In the genomic region with DNA sequence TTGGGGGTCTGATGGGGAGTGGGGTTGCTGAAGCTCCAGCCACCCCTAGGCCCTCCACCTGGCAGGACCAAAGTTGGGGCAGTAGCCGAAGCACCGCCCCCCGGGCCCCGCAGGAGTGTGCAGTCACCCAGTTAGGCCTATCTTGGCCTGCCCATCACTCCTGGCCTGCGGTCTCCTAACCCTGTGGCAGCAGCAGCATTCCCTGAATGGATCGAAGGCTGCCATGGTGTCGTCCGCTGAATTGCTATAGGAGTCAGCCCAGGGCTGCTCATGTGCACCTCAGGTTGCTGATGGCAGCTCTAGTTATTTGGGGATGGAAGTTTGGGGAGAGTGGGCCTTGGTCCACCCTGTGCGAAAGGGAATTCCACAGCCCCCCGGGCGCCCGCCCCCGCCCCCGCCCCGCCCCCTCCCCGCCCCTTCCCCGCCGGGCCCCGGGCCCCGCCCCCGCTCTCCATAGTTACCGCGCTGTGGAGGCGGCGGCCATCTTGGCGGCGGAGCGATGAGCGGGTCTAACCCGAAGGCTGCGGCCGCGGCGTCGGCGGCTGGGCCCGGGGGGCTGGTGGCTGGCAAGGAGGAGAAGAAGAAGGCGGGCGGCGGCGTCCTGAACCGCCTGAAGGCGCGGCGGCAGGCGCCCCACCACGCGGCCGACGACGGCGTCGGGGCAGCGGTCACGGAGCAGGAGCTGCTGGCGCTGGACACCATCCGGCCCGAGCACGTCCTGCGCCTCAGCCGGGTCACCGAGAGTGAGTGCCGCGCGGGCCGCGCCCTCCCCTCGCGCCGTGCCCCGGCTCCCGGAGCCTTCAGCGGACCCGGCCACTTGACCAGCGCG, we compare ENCODE assay signal across 8 cellular contexts. TPM values are rescaled to one million over a fixed set of nuclear protein-coding genes. Genes with fewer than 3 reads are reported as not detected.
DNase-seq lines count a peak whose midpoint lies in the region; ATAC-seq and TF ChIP-seq lines count a peak whose summit lies in the region.

A gene (plus strand): TSS at position 483 of the 829 bp plus-strand sequence. CDS start 17 bp downstream, at position 500.

- intact Hi-C loops in mucosa of descending colon (cut with DNase I, micrococcal nuclease), result loop anchor here (10.0 kb wide), 2 partner anchors 65 to 125 kb away; a partner anchor contains a TSS

- H3K27me3 ChIP-seq in NT2/D1 (ENCODE audit: insufficient read depth, insufficient read length), result no peaks in the 10 kb centered on the region

- DNase-seq in 8988T, result peak; percentile 83
- no peak for DNase-seq in NT2/D1 (ENCODE audit: low read depth, low spot score)
- DNase-seq in activated T-cell treated with anti-CD3 and anti-CD28 coated beads for 1 hour (ENCODE audit: low read depth), result peak; percentile 74
- peak; percentile 52 for DNase-seq in epithelial cell of esophagus (ENCODE audit: low read depth)
- DNase-seq in mucosa of descending colon, result peak; percentile 81 to 82 (median 82)
- DNase-seq in stimulated activated CD8-positive, alpha-beta memory T cell treated with anti-CD3 and anti-CD28 coated beads, Interleukin-4, amount 100 ng/mL, for 1 hour (ENCODE audit: low read depth in 2 of 2, low spot score in 1 of 2), result peak; percentile 46 to 57

- TF ChIP-seq CTCF in epithelial cell of esophagus (IDR thresholded peaks at IDR 0.05; ENCODE audit: insufficient read depth, low read depth, low read length, missing control alignments), result no peak
- no peak for TF ChIP-seq CTCF in mucosa of descending colon (IDR thresholded peaks at IDR 0.05)

- H3K4me1 ChIP-seq in NT2/D1 (ENCODE audit: insufficient read depth, insufficient read length) (peaks cover 8% of the 10 kb centered on the region), mucosa of descending colon (ENCODE audit: low read depth) (peaks cover 21% of the 10 kb centered on the region)

- ATAC-seq in GM18517 (IDR thresholded peaks at IDR 0.05; ENCODE audit: unreplicated experiment), result peak; percentile 61
- ATAC-seq in HG03108 (IDR thresholded peaks at IDR 0.05; ENCODE audit: unreplicated experiment), result peak; percentile 52
- peak; percentile 91 for ATAC-seq in mucosa of descending colon

- H3K4me3 ChIP-seq in NT2/D1 (ENCODE audit: insufficient read length, low read depth), result peak within 1 kb of the TSS; percentile 90
- peak within 1 kb of the TSS; percentile 66 for H3K4me3 ChIP-seq in epithelial cell of esophagus (ENCODE audit: low read length)
- H3K4me3 ChIP-seq in mucosa of descending colon, result peak within 1 kb of the TSS; percentile 74

- peak within 1 kb of the TSS; percentile 94 for H3K9ac ChIP-seq in NT2/D1 (ENCODE audit: insufficient read length, low read depth)

- H3K36me3 ChIP-seq in NT2/D1 (ENCODE audit: insufficient read depth, insufficient read length, low read length), result peaks cover 37% of the 10 kb centered on the region
- no peaks in the 10 kb centered on the region for H3K36me3 ChIP-seq in mucosa of descending colon (ENCODE audit: low read depth)

- H3K9me3 ChIP-seq in NT2/D1 (ENCODE audit: insufficient read depth, low read length), result no peaks in the 10 kb centered on the region
- no peaks in the 10 kb centered on the region for H3K9me3 ChIP-seq in mucosa of descending colon

RNA-seq across cellular contexts. Expression of the gene that starts here (rescaled TPM):
- total RNA-seq in mucosa of descending colon, result 10 to 100 TPM; 20.5 to 26.7 (median 23.3) TPM
